ENCODE assay signal across 31 cellular contexts in genomic region chr17:3506054-3506453, GRCh38. TPM values are rescaled to one million over a fixed set of nuclear protein-coding genes. Genes with fewer than 3 reads are reported as not detected.
"Had no signal": no experiment of that assay in that cellular context is flagged by ENCODE, and none has a peak within 500 bp of the region (broad histone marks: within the 10 kb centered on the region; RNA-seq: fewer than 3 reads in every experiment).

No MANE protein-coding gene starts in this region.

- DNase-seq: activated CD4-positive, alpha-beta memory T cell treated with anti-CD3 and anti-CD28 coated beads, Interleukin-2, amount 10 ng/mL, durations not matched to agents 7 days and 5 days; activated CD4-positive, alpha-beta T cell treated with anti-CD3 and anti-CD28 coated beads for 1 hour; activated CD4-positive, alpha-beta T cell treated with anti-CD3 and anti-CD28 coated beads for 4 hours; activated CD4-positive, alpha-beta T cell treated with anti-CD3 and anti-CD28 coated beads, Interleukin-2, amount 10 ng/mL, durations not matched to agents 7 days and 5 days; activated CD4-positive, alpha-beta T cell treated with anti-CD3 and anti-CD28 coated beads, Interleukin-2, amount 50 U/mL, for 4 hours; activated CD8-positive, alpha-beta memory T cell treated with anti-CD3 and anti-CD28 coated beads, Interleukin-2, amount 50 U/mL, for 48 hours; activated gamma-delta T cell; activated naive CD4-positive, alpha-beta T cell; activated naive CD4-positive, alpha-beta T cell treated with anti-CD3 and anti-CD28 coated beads, Interleukin-2, amount 10 ng/mL, durations not matched to agents 7 days and 5 days; activated naive CD8-positive, alpha-beta T cell treated with anti-CD3 and anti-CD28 coated beads, Interleukin-2, amount 10 ng/mL, durations not matched to agents 7 days and 5 days; activated T-cell treated with anti-CD3 and anti-CD28 coated beads for 4 hours; activated T-cell treated with anti-CD3 and anti-CD28 coated beads, Interleukin-2, amount 50 U/mL, for 24 hours; activated T-cell treated with anti-CD3 and anti-CD28 coated beads, Interleukin-2, amount 50 U/mL, for 72 hours; central memory CD4-positive, alpha-beta T cell; cerebellar nuclear complex; colonic mucosa; effector CD8-positive, alpha-beta T cell; esophagus squamous epithelium; foreskin melanocyte; T-helper 2 cell had no signal

- H3K27me3 ChIP-seq: ascending aorta, breast epithelium, cardiac muscle cell, colonic mucosa, esophagus squamous epithelium, gastroesophageal sphincter had no signal

- H3K36me3 ChIP-seq: ascending aorta, breast epithelium, cardiac muscle cell, colonic mucosa, esophagus squamous epithelium, gastroesophageal sphincter had no signal

- H3K4me3 ChIP-seq: ascending aorta, breast epithelium, cardiac muscle cell, colonic mucosa, esophagus squamous epithelium, gastroesophageal sphincter had no signal

- H3K9me3 ChIP-seq: ascending aorta, breast epithelium, colonic mucosa, esophagus squamous epithelium, gastroesophageal sphincter had no signal

- H3K4me1 ChIP-seq: ascending aorta, breast epithelium, colonic mucosa, esophagus squamous epithelium had no signal

- ATAC-seq: activated naive CD4-positive, alpha-beta T cell treated with anti-CD3 and anti-CD28 coated beads, Interleukin-2, amount 50 U/mL, for 72 hours; activated T-cell treated with anti-CD3 and anti-CD28 coated beads, Interleukin-2, amount 50 U/mL, for 72 hours; gastroesophageal sphincter; WTC11 had no signal

- H3K27ac ChIP-seq: ascending aorta, breast epithelium, cardiac muscle cell, colonic mucosa, epithelial cell of prostate, esophagus squamous epithelium, gastroesophageal sphincter, VCaP had no signal

RNA-seq across cellular contexts. Expression of gene ASPA, which starts 30.3 kb away (rescaled TPM):
- total RNA-seq: activated CD4-positive, alpha-beta memory T cell treated with anti-CD3 and anti-CD28 coated beads, Interleukin-2, amount 10 ng/mL, durations not matched to agents 7 days and 5 days; activated CD4-positive, alpha-beta T cell treated with anti-CD3 and anti-CD28 coated beads, Interleukin-2, amount 10 ng/mL, durations not matched to agents 7 days and 5 days; activated naive CD8-positive, alpha-beta T cell treated with anti-CD3 and anti-CD28 coated beads, Interleukin-2, amount 10 ng/mL, durations not matched to agents 7 days and 5 days; cardiac muscle cell; endothelial cell of umbilical vein; glomerular endothelial cell; T-helper 1 cell treated with Interleukin-12 subunit alpha and Interleukin-12 subunit beta and Interleukin-4 antibody, amounts not matched to agents 30 ng/mL and 1 ng/mL, for 36 hours had no signal
- polyA plus RNA-seq: cardiac muscle cell had no signal

RNA-seq across cellular contexts. Expression of gene SPATA22, which starts 34.4 kb away (rescaled TPM):
- total RNA-seq: activated CD4-positive, alpha-beta memory T cell treated with anti-CD3 and anti-CD28 coated beads, Interleukin-2, amount 10 ng/mL, durations not matched to agents 7 days and 5 days; activated naive CD4-positive, alpha-beta T cell treated with anti-CD3 and anti-CD28 coated beads, Interleukin-2, amount 50 U/mL, for 72 hours; ascending aorta; cardiac muscle cell; colonic mucosa; endothelial cell of umbilical vein; glomerular endothelial cell; T-helper 1 cell treated with Interleukin-12 subunit alpha and Interleukin-12 subunit beta and Interleukin-4 antibody, amounts not matched to agents 30 ng/mL and 1 ng/mL, for 36 hours; WTC11 had no signal
- polyA plus RNA-seq: cardiac muscle cell had no signal

RNA-seq across cellular contexts. Expression of gene TRPV3, which starts 51.6 kb away (rescaled TPM):
- total RNA-seq: endothelial cell of umbilical vein had no signal
